ENCODE assay signal across 10 cellular contexts in the genomic region with DNA sequence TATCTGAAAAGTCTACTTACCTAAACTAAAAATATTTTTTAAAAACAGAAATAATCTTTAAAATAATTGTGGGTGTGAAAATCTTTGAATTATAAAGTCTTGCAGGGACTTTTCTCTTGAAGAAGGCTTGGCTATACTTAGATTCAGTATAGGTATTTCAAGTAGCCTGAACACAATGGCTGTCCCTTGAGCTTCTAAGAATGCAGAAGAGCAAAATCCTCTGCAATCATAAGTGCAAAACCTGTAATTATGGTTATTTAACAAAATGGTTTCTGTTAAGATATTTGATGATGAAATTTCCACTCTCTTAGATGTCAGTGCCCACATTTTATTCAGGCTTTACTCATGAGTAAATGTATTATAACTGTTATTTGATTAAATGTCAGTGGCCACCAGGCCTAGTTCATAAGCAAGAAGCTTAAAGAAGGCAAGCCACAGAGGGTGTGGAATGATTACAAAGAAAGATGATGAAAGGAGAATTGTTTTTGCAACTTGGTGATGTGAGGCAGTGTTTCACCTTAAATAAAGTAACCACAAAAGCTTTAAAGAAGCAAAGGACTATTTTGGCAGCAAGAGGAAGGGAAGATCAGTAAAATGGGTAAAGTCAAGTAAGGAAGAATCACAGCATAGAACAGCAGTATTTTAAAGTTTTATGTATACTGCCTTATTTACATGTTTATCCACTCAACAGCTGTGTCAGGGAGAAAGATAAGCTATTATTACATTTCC.
DNase-seq lines count a peak whose midpoint lies in the region; ATAC-seq lines count a peak whose summit lies in the region.
"Had no signal": no experiment of that assay in that cellular context is flagged by ENCODE, and none has a peak within 500 bp of the region (broad histone marks: within the 10 kb centered on the region; RNA-seq: fewer than 3 reads in every experiment).

No MANE protein-coding gene starts in this region.

- no peak overlapping the region for H2AFZ ChIP-seq in GM23248
- H2AFZ ChIP-seq: neural progenitor cell had no signal

- H3K27ac ChIP-seq in GM23248 (peak overlapping the region; percentile 24), epithelial cell of prostate (peak overlapping the region; percentile 18)
- H3K27ac ChIP-seq: neural progenitor cell had no signal

- H3K79me2 ChIP-seq in GM23248 (ENCODE audit: insufficient read depth), result no peaks in the 10 kb centered on the region

- H3K9ac ChIP-seq in GM23248, result no peak overlapping the region
- H3K9ac ChIP-seq: neural progenitor cell had no signal

- no peaks in the 10 kb centered on the region for H3K9me3 ChIP-seq in GM23248 (ENCODE audit: low read depth)

- H3K4me3 ChIP-seq in GM23248, result no peak overlapping the region
- H3K4me3 ChIP-seq: neural progenitor cell had no signal

- peaks cover 11% of the 10 kb centered on the region for H3K4me1 ChIP-seq in GM23248 (ENCODE audit: insufficient read depth)
- H3K4me1 ChIP-seq: neural progenitor cell had no signal

- no peak for ATAC-seq in GM21526 (IDR thresholded peaks at IDR 0.05; ENCODE audit: low FRiP score, unreplicated experiment)

- H3K36me3 ChIP-seq in GM23248 (ENCODE audit: low read depth), result no peaks in the 10 kb centered on the region
- H3K36me3 ChIP-seq: neural progenitor cell had no signal

- H4K20me1 ChIP-seq in GM23248 (ENCODE audit: insufficient read depth), result no peaks in the 10 kb centered on the region

- H3K9me2 ChIP-seq in GM23248 (ENCODE audit: insufficient read depth), result no peaks in the 10 kb centered on the region

- in situ Hi-C loops in GM23248 (cut with MboI), result no loop called here

- H3K4me2 ChIP-seq in GM23248 (ENCODE audit: unreplicated experiment), result no peak overlapping the region
- H3K4me2 ChIP-seq: neural progenitor cell had no signal

- H3F3A ChIP-seq in GM23248 (ENCODE audit: insufficient read depth), result peaks cover 3% of the 10 kb centered on the region; the same call in 1 of the 2 replicates

- peak; percentile 8 for DNase-seq in EH (ENCODE audit: low read depth)
- peak; percentile 46 for DNase-seq in GM23248
- peak; percentile 77 for DNase-seq in OCI-M1 (lab: John Stamatoyannopoulos, UW)
- DNase-seq in epithelial cell of prostate (ENCODE audit: low read depth, low spot score), result no peak
- DNase-seq in T1000 (lab: John Stamatoyannopoulos, UW), result no peak
- DNase-seq in GOT3 (lab: John Stamatoyannopoulos, UW), result no peak
- DNase-seq in KG1 (lab: John Stamatoyannopoulos, UW), result no peak
- DNase-seq: dermis blood vessel endothelial cell had no signal

- H3K27me3 ChIP-seq in GM23248 (replicated peaks; ENCODE audit: insufficient read depth), result no peaks in the 10 kb centered on the region
- H3K27me3 ChIP-seq: neural progenitor cell had no signal

Comparison
In these comparisons a context has a peak if more than half of its experiments do, and no peak if none do; other contexts are left out.
1. DNase-seq: peak in EH (single experiment), GM23248 (single experiment) and OCI-M1 (single experiment); none in epithelial cell of prostate (single experiment), T1000 (single experiment), GOT3 (single experiment) and KG1 (single experiment).